ENCODE assay signal across 24 cellular contexts in the genomic region with DNA sequence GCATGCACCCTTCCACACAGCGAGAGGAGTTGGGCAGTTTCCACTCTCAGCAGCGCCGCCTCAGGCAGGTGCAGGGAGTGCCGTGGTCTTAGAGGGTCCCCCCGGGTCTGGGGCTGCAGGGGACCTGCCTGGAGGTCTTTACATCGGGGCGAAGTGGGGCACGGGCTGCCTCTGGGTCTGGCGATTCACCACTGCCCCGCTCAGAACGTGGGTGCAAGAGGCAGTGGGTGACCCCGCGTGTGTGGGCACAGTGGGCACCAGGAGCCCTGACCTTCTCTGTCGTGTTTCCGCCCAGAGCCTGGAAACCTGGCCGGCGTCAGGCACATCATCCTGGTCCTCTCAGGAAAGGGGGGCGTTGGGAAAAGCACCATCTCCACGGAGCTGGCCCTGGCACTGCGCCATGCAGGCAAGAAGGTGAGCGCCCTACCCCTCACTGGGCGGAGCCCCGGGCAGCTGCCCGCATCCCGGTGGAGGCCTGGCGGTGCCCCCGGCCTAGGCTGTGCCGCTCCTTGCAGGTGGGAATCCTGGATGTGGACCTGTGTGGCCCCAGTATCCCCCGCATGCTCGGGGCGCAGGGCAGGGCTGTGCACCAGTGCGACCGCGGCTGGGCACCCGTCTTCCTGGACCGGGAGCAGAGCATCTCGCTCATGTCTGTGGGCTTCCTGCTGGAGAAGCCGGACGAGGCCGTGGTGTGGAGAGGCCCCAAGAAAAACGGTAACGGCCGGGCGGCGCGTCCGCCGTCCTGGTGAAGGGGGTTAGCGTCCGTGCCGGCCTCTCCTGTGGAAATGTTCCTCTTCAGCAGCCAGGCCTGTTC. TPM values are rescaled to one million over a fixed set of nuclear protein-coding genes. Genes with fewer than 3 reads are reported as not detected.
A peak's percentile ranks its signal among the peaks of the same experiment; 100 is the strongest.
DNase-seq lines count a peak whose midpoint lies in the region; ATAC-seq and TF ChIP-seq lines count a peak whose summit lies in the region.
"Had no signal": no experiment of that assay in that cellular context is flagged by ENCODE, and none has a peak within 500 bp of the region (broad histone marks: within the 10 kb centered on the region; RNA-seq: fewer than 3 reads in every experiment).

No MANE protein-coding gene starts in this region.

- CTCF ChIA-PET in activated CD4-positive, alpha-beta T cell treated with anti-CD3 and anti-CD28 coated beads for 36 hours (lab: Charles Lee): no interaction called here
- CTCF ChIA-PET in IMR-90 (lab: Yijun Ruan, JAX): no interaction called here

- H2BK5ac ChIP-seq in IMR-90 (ENCODE audit: low read depth, low read length, poor library complexity, severe bottlenecking) (no peak overlapping the region), neuronal stem cell (ENCODE audit: low read length) (no peak overlapping the region)

- H3K4me1 ChIP-seq in IMR-90 (ENCODE audit: control insufficient read depth, insufficient read depth, low read length) (no peaks in the 10 kb centered on the region; the same call in 1 of the 2 replicates), neuronal stem cell (ENCODE audit: control insufficient read depth in 2 of 2, insufficient read depth in 1 of 2, low read depth in 1 of 2, low read length in 2 of 2) (peaks cover 4 to 5% of the 10 kb centered on the region in 2 donors)

- in situ Hi-C loops in IMR-90 (cut with MboI; ENCODE audit: low sequenced_read_pairs): no loop called here

- H3K4me3 Mint-ChIP-seq in activated CD4-positive, alpha-beta T cell treated with anti-CD3 and anti-CD28 coated beads for 36 hours: no peak overlapping the region
- no peak overlapping the region for H3K4me3 Mint-ChIP-seq in glutamatergic neuron (ENCODE audit: unreplicated experiment)
- H3K4me3 Mint-ChIP-seq: activated naive CD4-positive, alpha-beta T cell treated with anti-CD3 and anti-CD28 coated beads, Interleukin-2, amount 50 U/mL, for 24 hours; activated T-cell treated with anti-CD3 and anti-CD28 coated beads, Interleukin-2, amount 50 U/mL, for 24 hours had no signal

- no peaks in the 10 kb centered on the region for H3K27me3 Mint-ChIP-seq in activated CD4-positive, alpha-beta T cell treated with anti-CD3 and anti-CD28 coated beads for 36 hours
- H3K27me3 Mint-ChIP-seq in glutamatergic neuron (ENCODE audit: unreplicated experiment): peaks cover 12% of the 10 kb centered on the region
- H3K27me3 Mint-ChIP-seq: activated naive CD4-positive, alpha-beta T cell treated with anti-CD3 and anti-CD28 coated beads, Interleukin-2, amount 50 U/mL, for 24 hours; activated T-cell treated with anti-CD3 and anti-CD28 coated beads, Interleukin-2, amount 50 U/mL, for 24 hours had no signal

- no peak overlapping the region for H3K23ac ChIP-seq in IMR-90 (ENCODE audit: low read depth, low read length)
- H3K23ac ChIP-seq in neuronal stem cell (ENCODE audit: low read depth, low read length, poor library complexity): no peak overlapping the region

- H3K79me1 ChIP-seq in IMR-90 (ENCODE audit: low read depth in 1 of 2, low read length in 2 of 2): peaks cover 12 to 44% of the 10 kb centered on the region in 2 experiments
- H3K79me1 ChIP-seq in neuronal stem cell (ENCODE audit: low read depth, low read length): peaks cover 43% of the 10 kb centered on the region

- no peaks in the 10 kb centered on the region for H3K9me3 Mint-ChIP-seq in activated CD4-positive, alpha-beta T cell treated with anti-CD3 and anti-CD28 coated beads for 36 hours (ENCODE audit: low read depth)
- H3K9me3 Mint-ChIP-seq in glutamatergic neuron (ENCODE audit: unreplicated experiment): peaks cover 3% of the 10 kb centered on the region
- H3K9me3 Mint-ChIP-seq: activated naive CD4-positive, alpha-beta T cell treated with anti-CD3 and anti-CD28 coated beads, Interleukin-2, amount 50 U/mL, for 24 hours; activated T-cell treated with anti-CD3 and anti-CD28 coated beads, Interleukin-2, amount 50 U/mL, for 24 hours had no signal

- H3K27me3 ChIP-seq in IMR-90 (ENCODE audit: control insufficient read depth, insufficient read depth, low read length) (no peaks in the 10 kb centered on the region), neuronal stem cell (ENCODE audit: control insufficient read depth in 3 of 3, insufficient read depth in 3 of 3, low read depth in 1 of 3, low read length in 3 of 3) (no peaks in the 10 kb centered on the region)
- H3K27me3 ChIP-seq: breast epithelium, gastroesophageal sphincter, pancreas, suprapubic skin had no signal

- WGBS in IMR-90 (ENCODE audit: extremely low coverage in 2 of 2, insufficient read length in 1 of 2), 2 experiments: 93% methylated on average over 19 of the region's 51 CpGs; no CpG with 5 or more reads in 1 of the 2 experiments
- WGBS in neuronal stem cell (ENCODE audit: extremely low coverage in 2 of 2, insufficient read length in 2 of 2, insufficient replicate concordance in 1 of 2), 2 donors: no CpG with 5 or more reads among the region's 51 CpGs

- H3K27ac Mint-ChIP-seq in activated CD4-positive, alpha-beta T cell treated with anti-CD3 and anti-CD28 coated beads for 36 hours: no peak overlapping the region
- H3K27ac Mint-ChIP-seq in glutamatergic neuron (ENCODE audit: unreplicated experiment): no peak overlapping the region
- H3K27ac Mint-ChIP-seq: activated naive CD4-positive, alpha-beta T cell treated with anti-CD3 and anti-CD28 coated beads, Interleukin-2, amount 50 U/mL, for 24 hours; activated T-cell treated with anti-CD3 and anti-CD28 coated beads, Interleukin-2, amount 50 U/mL, for 24 hours had no signal

- peaks cover 4% of the 10 kb centered on the region; the same call in 1 of the 2 replicates for H3K9me1 ChIP-seq in IMR-90 (ENCODE audit: insufficient read depth, low read length)

- no peak overlapping the region for H3K18ac ChIP-seq in IMR-90 (ENCODE audit: low read depth, low read length)
- H3K18ac ChIP-seq in neuronal stem cell (ENCODE audit: low read length): no peak overlapping the region

- no peak overlapping the region for H2BK20ac ChIP-seq in IMR-90 (ENCODE audit: low read depth, low read length)

- dilution Hi-C loops in IMR-90 (cut with HindIII; ENCODE audit: low sequenced_read_pairs, unreplicated experiment): no loop called here

- H2AK9ac ChIP-seq in IMR-90 (replicated peaks; ENCODE audit: low read depth, low read length, poor library complexity): peak overlapping the region; percentile 52

- ATAC-seq in activated CD4-positive, alpha-beta T cell treated with anti-CD3 and anti-CD28 coated beads for 36 hours: no peak
- ATAC-seq in IMR-90 (ENCODE audit: low read depth) (no peak), GM18520 (IDR thresholded peaks at IDR 0.05; ENCODE audit: unreplicated experiment) (no peak)
- ATAC-seq: gastroesophageal sphincter, pancreas had no signal

- no peak overlapping the region for H3K56ac ChIP-seq in IMR-90 (ENCODE audit: extremely low read depth, insufficient read depth, low read length)

- H3K4me1 Mint-ChIP-seq in activated CD4-positive, alpha-beta T cell treated with anti-CD3 and anti-CD28 coated beads for 36 hours: peaks cover 18% of the 10 kb centered on the region
- H3K4me1 Mint-ChIP-seq in glutamatergic neuron (ENCODE audit: low read depth, unreplicated experiment): no peaks in the 10 kb centered on the region

- TF ChIP-seq CTCF in IMR-90 (conservative IDR thresholded peaks at IDR 0.05; ENCODE audit: low read depth, low read length): no peak
- no peak for TF ChIP-seq CTCF in glutamatergic neuron (IDR thresholded peaks at IDR 0.05; ENCODE audit: partially characterized antibody, unreplicated experiment)

- no peak overlapping the region for H4K5ac ChIP-seq in IMR-90 (ENCODE audit: low read depth, low read length)

- no peak overlapping the region for H4K91ac ChIP-seq in IMR-90 (ENCODE audit: insufficient read depth, low read depth, low read length)
- no peak overlapping the region for H4K91ac ChIP-seq in neuronal stem cell (ENCODE audit: low read depth, low read length, poor library complexity)

- H2BK120ac ChIP-seq in IMR-90 (ENCODE audit: low read depth, low read length): no peak overlapping the region
- H2BK120ac ChIP-seq in neuronal stem cell (ENCODE audit: low read depth, low read length): no peak overlapping the region

- no peak overlapping the region for H3K4ac ChIP-seq in IMR-90 (ENCODE audit: low read depth, low read length)
- H3K4ac ChIP-seq in neuronal stem cell (ENCODE audit: low read length): no peak overlapping the region

- H3K9ac ChIP-seq in IMR-90 (ENCODE audit: low read depth, low read length) (no peak overlapping the region), neuronal stem cell (ENCODE audit: low read depth, low read length, poor library complexity) (peak overlapping the region; percentile 21)

- POLR2A ChIA-PET in activated CD4-positive, alpha-beta T cell treated with anti-CD3 and anti-CD28 coated beads for 36 hours (lab: Charles Lee): no interaction called here
- POLR2A ChIA-PET in IMR-90 (lab: Charles Lee; ENCODE audit: unreplicated experiment): no interaction called here

- H3K9me3 ChIP-seq in IMR-90 (ENCODE audit: control insufficient read depth, insufficient read depth, low read length) (no peaks in the 10 kb centered on the region), neuronal stem cell (replicated peaks in 1 of 2; ENCODE audit: control insufficient read depth in 2 of 2, insufficient read depth in 1 of 2, low read depth in 1 of 2, low read length in 2 of 2) (no peaks in the 10 kb centered on the region)
- H3K9me3 ChIP-seq: breast epithelium, gastroesophageal sphincter, pancreas, suprapubic skin had no signal

- no peak overlapping the region for H2BK12ac ChIP-seq in neuronal stem cell (ENCODE audit: low read length)

- H3K14ac ChIP-seq in IMR-90 (replicated peaks; ENCODE audit: low read depth, low read length): no peak overlapping the region
- no peak overlapping the region for H3K14ac ChIP-seq in neuronal stem cell (ENCODE audit: low read length)

- H3K36me3 ChIP-seq in IMR-90 (ENCODE audit: control insufficient read depth, insufficient read depth, low read length) (peaks cover 30% of the 10 kb centered on the region), neuronal stem cell (replicated peaks in 1 of 2; ENCODE audit: control insufficient read depth in 2 of 2, insufficient read depth in 2 of 2, low read length in 2 of 2) (peaks cover 31 to 65% of the 10 kb centered on the region in 2 donors)
- H3K36me3 ChIP-seq: breast epithelium, pancreas had no signal

- H3K4me2 ChIP-seq in IMR-90 (ENCODE audit: low read depth, low read length) (no peak overlapping the region), neuronal stem cell (ENCODE audit: insufficient read depth, low read length, poor library complexity, severe bottlenecking) (no peak overlapping the region)

- BruUV-seq in IMR-90 (replicated peaks; lab: Mats Ljungman, UMichigan): no TSS peak

- DNase-seq in activated CD4-positive, alpha-beta T cell treated with anti-CD3 and anti-CD28 coated beads for 36 hours: peak; percentile 9
- no peak for DNase-seq in activated CD4-positive, alpha-beta T cell treated with anti-CD3 and anti-CD28 coated beads, Interleukin-2, amount 50 U/mL, for 48 hours
- DNase-seq in IMR-90 (no peak), glutamatergic neuron (peak; percentile 22), neuronal stem cell (ENCODE audit: low spot score) (no peak), NCI-H2196 treated with DMSO at 0.1 percent for 48 hours (lab: John Stamatoyannopoulos, UW; ENCODE audit: unreplicated experiment) (no peak), NCI-H2196 (lab: John Stamatoyannopoulos, UW; ENCODE audit: unreplicated experiment) (no peak)
- DNase-seq: activated CD4-positive, alpha-beta T cell treated with anti-CD3 and anti-CD28 coated beads, Interleukin-2, amount 50 U/mL, for 1 hour; activated T-cell treated with anti-CD3 and anti-CD28 coated beads, Interleukin-2, amount 50 U/mL, for 24 hours; NCI-H1436 treated with DMSO at 0.1 percent for 48 hours; NK-92 treated with Interleukin-12 subunit alpha and Interleukin-12 subunit beta, amount 100 ng/mL, for 24 hours; stimulated activated CD4-positive, alpha-beta T cell treated with anti-CD3 and anti-CD28 coated beads, Interleukin-4, amount 100 ng/mL, for 4 hours had no signal

- intact Hi-C loops in activated CD4-positive, alpha-beta T cell treated with anti-CD3 and anti-CD28 coated beads for 36 hours (cut with DNase I, micrococcal nuclease): no loop called here
- intact Hi-C loops in IMR-90 (cut with micrococcal nuclease): no loop called here

- no peak overlapping the region for H2AK5ac ChIP-seq in IMR-90 (ENCODE audit: low read depth, low read length)
- no peak overlapping the region for H2AK5ac ChIP-seq in neuronal stem cell (ENCODE audit: low read depth, low read length)

- H3K4me3 ChIP-seq in IMR-90 (ENCODE audit: insufficient read depth, low read depth, low read length) (no peak overlapping the region), neuronal stem cell (ENCODE audit: low read length in 2 of 2) (peak overlapping the region in 1 of 2 donors; percentile 47)
- H3K4me3 ChIP-seq: breast epithelium, gastroesophageal sphincter, pancreas, suprapubic skin had no signal

- TF ChIP-seq POLR2A in IMR-90 (IDR thresholded peaks at IDR 0.05; ENCODE audit: low read depth, low read length): no peak

- TF ChIP-seq RAD21 in IMR-90 (IDR thresholded peaks at IDR 0.05; ENCODE audit: low read length): no peak

- H4K20me1 ChIP-seq in IMR-90 (ENCODE audit: insufficient read depth, low read length): peaks cover 38% of the 10 kb centered on the region

- H2BK15ac ChIP-seq in IMR-90 (ENCODE audit: low read depth, low read length): no peak overlapping the region
- no peak overlapping the region for H2BK15ac ChIP-seq in neuronal stem cell (ENCODE audit: low read length)

- H4K8ac ChIP-seq in IMR-90 (ENCODE audit: low read depth in 2 of 2, low read length in 2 of 2) (no peak overlapping the region), neuronal stem cell (ENCODE audit: low read depth, low read length) (no peak overlapping the region)

- H3K36me3 Mint-ChIP-seq in activated CD4-positive, alpha-beta T cell treated with anti-CD3 and anti-CD28 coated beads for 36 hours (ENCODE audit: low read depth): peaks cover 8% of the 10 kb centered on the region
- no peaks in the 10 kb centered on the region for H3K36me3 Mint-ChIP-seq in glutamatergic neuron (ENCODE audit: unreplicated experiment)

- H2AFZ ChIP-seq in IMR-90 (replicated peaks; ENCODE audit: low read length, poor library complexity) (no peak overlapping the region), neuronal stem cell (ENCODE audit: low read length) (no peak overlapping the region)

- H3K27ac ChIP-seq in IMR-90 (ENCODE audit: insufficient read depth, low read length) (no peak overlapping the region), neuronal stem cell (replicated peaks; ENCODE audit: low read length) (no peak overlapping the region)
- H3K27ac ChIP-seq: breast epithelium, gastroesophageal sphincter, pancreas, suprapubic skin had no signal

RNA-seq across cellular contexts. Expression of gene NUBP2, which starts 3.7 kb away (rescaled TPM):
- total RNA-seq in activated CD4-positive, alpha-beta T cell treated with anti-CD3 and anti-CD28 coated beads for 36 hours: 10 to 100 TPM; 34.4 to 42.4 TPM
- total RNA-seq in IMR-90 (2012; rRNA removed) (51.1 and 131 TPM in 2 replicates), glutamatergic neuron (ENCODE audit: unreplicated experiment) (66.1 TPM)
- polyA plus RNA-seq in IMR-90 (2012; rRNA removed): 62.6 and 75.9 TPM in 2 replicates
- polyA plus RNA-seq in IMR-90 (2012; cell fraction: cytosol; rRNA removed): 64.6 and 131 TPM in 2 replicates
- polyA plus RNA-seq in IMR-90 (2012; cell fraction: nucleus; rRNA removed; ENCODE audit: low replicate concordance): 50.7 and 143 TPM in 2 replicates
- polyA plus RNA-seq in neuronal stem cell (2013, experiment 1 of 2): 52.2 TPM
- 50.6 TPM for polyA plus RNA-seq in neuronal stem cell (2013, experiment 2 of 2)

RNA-seq across cellular contexts. Expression of gene SPSB3, which starts 4.1 kb away (rescaled TPM):
- 10 to 100 TPM; 12.5 to 13.6 TPM for total RNA-seq in activated CD4-positive, alpha-beta T cell treated with anti-CD3 and anti-CD28 coated beads for 36 hours
- total RNA-seq in IMR-90 (2012; rRNA removed) (9.1 and 10.6 TPM in 2 replicates), glutamatergic neuron (ENCODE audit: unreplicated experiment) (80.4 TPM)
- 30.8 and 34.0 TPM in 2 replicates for polyA plus RNA-seq in IMR-90 (2012; rRNA removed)
- polyA plus RNA-seq in IMR-90 (2012; cell fraction: cytosol; rRNA removed): 24.8 and 37.1 TPM in 2 replicates
- 165 and 400 TPM in 2 replicates for polyA plus RNA-seq in IMR-90 (2012; cell fraction: nucleus; rRNA removed; ENCODE audit: low replicate concordance)
- 25.2 TPM for polyA plus RNA-seq in neuronal stem cell (2013, experiment 1 of 2)
- polyA plus RNA-seq in neuronal stem cell (2013, experiment 2 of 2): 23.3 TPM

RNA-seq across cellular contexts. Expression of gene IGFALS, which starts 7.1 kb away (rescaled TPM):
- total RNA-seq in activated CD4-positive, alpha-beta T cell treated with anti-CD3 and anti-CD28 coated beads for 36 hours: not detected
- total RNA-seq in IMR-90 (2012; rRNA removed) (not detected in 2 replicates), glutamatergic neuron (ENCODE audit: unreplicated experiment) (0.39 TPM)
- polyA plus RNA-seq in IMR-90 (2012; rRNA removed): not detected in 2 replicates
- polyA plus RNA-seq in IMR-90 (2012; cell fraction: cytosol; rRNA removed): 0.03 TPM in 1 of 2 replicates, not detected in the other
- 0.09 and 0.25 TPM in 2 replicates for polyA plus RNA-seq in IMR-90 (2012; cell fraction: nucleus; rRNA removed; ENCODE audit: low replicate concordance)
- polyA plus RNA-seq in neuronal stem cell (2013, experiment 1 of 2): 0.06 TPM
- 0.08 TPM for polyA plus RNA-seq in neuronal stem cell (2013, experiment 2 of 2)
- total RNA-seq: A172, G401, HT1080, RPMI7951, skeletal muscle tissue had no signal
- polyA plus RNA-seq: BJ had no signal

RNA-seq across cellular contexts. Expression of gene MRPS34, which starts 13.5 kb away (rescaled TPM):
- 100 to 1,000 TPM; 146 to 175 TPM for total RNA-seq in activated CD4-positive, alpha-beta T cell treated with anti-CD3 and anti-CD28 coated beads for 36 hours
- total RNA-seq in IMR-90 (2012; rRNA removed): 68.5 and 73.3 TPM in 2 replicates
- polyA plus RNA-seq in IMR-90 (2012; rRNA removed): 80.4 and 87.2 TPM in 2 replicates
- 85.4 and 140 TPM in 2 replicates for polyA plus RNA-seq in IMR-90 (2012; cell fraction: cytosol; rRNA removed)
- polyA plus RNA-seq in IMR-90 (2012; cell fraction: nucleus; rRNA removed; ENCODE audit: low replicate concordance): 69.2 and 93.1 TPM in 2 replicates
- total RNA-seq in glutamatergic neuron (ENCODE audit: unreplicated experiment): 75.1 TPM
- polyA plus RNA-seq in neuronal stem cell (2013, experiment 1 of 2): 108 TPM
- polyA plus RNA-seq in neuronal stem cell (2013, experiment 2 of 2): 110 TPM

RNA-seq across cellular contexts. Expression of gene EME2, which starts 13.8 kb away (rescaled TPM):
- 10 to 100 TPM; 13.1 to 18.4 TPM for total RNA-seq in activated CD4-positive, alpha-beta T cell treated with anti-CD3 and anti-CD28 coated beads for 36 hours
- total RNA-seq in IMR-90 (2012; rRNA removed): 1.3 and 1.4 TPM in 2 replicates
- 9.6 and 11.1 TPM in 2 replicates for polyA plus RNA-seq in IMR-90 (2012; rRNA removed)
- 2.9 and 4.0 TPM in 2 replicates for polyA plus RNA-seq in IMR-90 (2012; cell fraction: cytosol; rRNA removed)
- polyA plus RNA-seq in IMR-90 (2012; cell fraction: nucleus; rRNA removed; ENCODE audit: low replicate concordance): 68.1 and 156 TPM in 2 replicates
- 68.7 TPM for total RNA-seq in glutamatergic neuron (ENCODE audit: unreplicated experiment)
- 3.6 TPM for polyA plus RNA-seq in neuronal stem cell (2013, experiment 1 of 2)
- 3.3 TPM for polyA plus RNA-seq in neuronal stem cell (2013, experiment 2 of 2)

Comparison
In these comparisons a context has a peak if more than half of its experiments do, and no peak if none do; other contexts are left out.
1. DNase-seq: peak in activated CD4-positive, alpha-beta T cell treated with anti-CD3 and anti-CD28 coated beads for 36 hours (single experiment) and glutamatergic neuron (single experiment); none in activated CD4-positive, alpha-beta T cell treated with anti-CD3 and anti-CD28 coated beads, Interleukin-2, amount 50 U/mL, for 48 hours (0 of 2), IMR-90 (single experiment), neuronal stem cell (single experiment), NCI-H2196 treated with DMSO at 0.1 percent for 48 hours (single experiment) and NCI-H2196 (single experiment).